Comparison of ENCODE assay signal across 8 cellular contexts in the genomic region with DNA sequence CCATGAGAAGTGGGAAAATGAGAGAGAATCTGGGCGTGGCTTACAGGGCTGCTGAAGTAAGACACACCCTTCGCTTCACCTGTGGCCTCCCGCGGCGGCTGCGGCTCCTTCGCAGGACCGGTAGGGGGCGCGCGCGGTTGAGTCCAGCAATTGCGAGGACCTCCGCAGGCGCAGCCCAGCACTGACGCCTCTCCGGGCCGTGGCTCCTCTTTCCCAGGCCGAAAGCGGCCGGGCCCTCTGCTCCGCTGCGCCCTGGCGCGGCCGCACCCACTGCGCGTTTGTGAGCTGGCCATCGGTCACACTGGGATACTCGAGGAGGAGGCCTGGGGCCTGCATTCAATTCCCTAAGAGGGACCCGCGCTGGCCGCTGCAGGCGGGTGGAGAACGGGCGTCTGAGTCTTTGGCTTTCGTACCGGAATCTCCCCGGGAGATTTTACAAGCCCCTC.
DNase-seq lines count a peak whose midpoint lies in the region; ATAC-seq lines count a peak whose summit lies in the region.

A gene (minus strand): TSS at position 215 of the 446 bp plus-strand sequence. CDS start 13,940 bp downstream, outside the sequence.

- H3K27ac ChIP-seq in ACC112 (ENCODE audit: low read depth, low read length) = no peak within 1 kb of the TSS

- no peaks in the 10 kb centered on the region for H3K36me3 ChIP-seq in ACC112 (ENCODE audit: insufficient read depth, low read length)

- peaks cover 3 to 10% of the 10 kb centered on the region in 2 donors for H3K4me1 Mint-ChIP-seq in effector memory CD8-positive, alpha-beta T cell (ENCODE audit: low read depth in 2 of 2)

- H3K27me3 ChIP-seq in ACC112 (ENCODE audit: insufficient read depth, low read length) = no peaks in the 10 kb centered on the region

- H3K79me2 ChIP-seq in ACC112 (ENCODE audit: control insufficient read depth, insufficient read depth, low read length, unreplicated experiment) = no peaks in the 10 kb centered on the region

- H3K4me3 ChIP-seq in ACC112 (ENCODE audit: low read depth, low read length) = peak within 1 kb of the TSS; percentile 67

- H3K4me1 ChIP-seq in ACC112 (ENCODE audit: control insufficient read depth, insufficient read depth, low read length, unreplicated experiment) = peaks cover 12% of the 10 kb centered on the region

- ATAC-seq in GM18858 (IDR thresholded peaks at IDR 0.05; ENCODE audit: unreplicated experiment) (peak; percentile 96), HG03097 (IDR thresholded peaks at IDR 0.05; ENCODE audit: low FRiP score, unreplicated experiment) (peak; percentile 95)
- peak; percentile 100 for ATAC-seq in effector memory CD8-positive, alpha-beta T cell (replicated peaks)

- H3K27me3 Mint-ChIP-seq in effector memory CD8-positive, alpha-beta T cell = peaks cover 3 to 6% of the 10 kb centered on the region in 2 donors

- H2AFZ ChIP-seq in ACC112 (ENCODE audit: low read length, unreplicated experiment) = peak within 1 kb of the TSS; percentile 79

- H3K4me3 Mint-ChIP-seq in effector memory CD8-positive, alpha-beta T cell = peak within 1 kb of the TSS; percentile 82 to 83

- peaks cover 4% of the 10 kb centered on the region for H3K36me3 Mint-ChIP-seq in effector memory CD8-positive, alpha-beta T cell (ENCODE audit: insufficient read depth)

- peak within 1 kb of the TSS; percentile 23 to 35 for H3K27ac Mint-ChIP-seq in effector memory CD8-positive, alpha-beta T cell

- no peaks in the 10 kb centered on the region for H3K9me3 Mint-ChIP-seq in effector memory CD8-positive, alpha-beta T cell

- DNase-seq in NCI-H748 (lab: John Stamatoyannopoulos, UW; ENCODE audit: unreplicated experiment) (peak; percentile 92), medulla oblongata (ENCODE audit: extremely low spot score) (peak; percentile 85)
- DNase-seq in activated CD8-positive, alpha-beta memory T cell treated with anti-CD3 and anti-CD28 coated beads for 4 hours (ENCODE audit: low read depth in 2 of 2) = peak; percentile 75 to 80
- peak; percentile 87 to 93 (median 89) for DNase-seq in effector memory CD8-positive, alpha-beta T cell
- peak; percentile 82 to 84 (median 83) for DNase-seq in stimulated activated CD4-positive, alpha-beta T cell treated with anti-CD3 and anti-CD28 coated beads, TNF-alpha, amount 100 ng/mL, for 48 hours (ENCODE audit: low read depth in 3 of 3)
